ENCODE assay signal across 8 cellular contexts in the genomic region with DNA sequence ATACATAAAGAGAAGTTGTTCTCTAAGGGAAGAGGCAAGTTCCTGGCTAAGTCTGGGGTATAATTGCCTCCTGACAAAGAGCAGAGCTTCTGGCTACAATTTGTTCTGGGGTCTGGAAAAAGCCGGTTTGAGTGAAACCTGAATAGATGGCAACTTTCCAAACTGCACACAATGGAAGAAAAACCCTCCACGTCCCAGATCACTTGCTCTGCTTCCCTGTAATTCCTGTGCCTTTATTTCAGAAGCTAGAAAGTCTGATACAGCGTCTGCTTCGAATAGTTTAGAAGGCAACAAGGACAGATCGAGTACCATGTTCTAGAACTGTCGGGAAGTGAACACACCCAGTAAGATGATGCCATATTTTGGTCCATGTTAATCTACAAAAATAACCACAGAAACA. TPM values are rescaled to one million over a fixed set of nuclear protein-coding genes. Genes with fewer than 3 reads are reported as not detected.
DNase-seq lines count a peak whose midpoint lies in the region; TF ChIP-seq lines count a peak whose summit lies in the region.

No MANE protein-coding gene starts in this region.

- H3K4me3 ChIP-seq in fibroblast of mammary gland (ENCODE audit: control insufficient read depth, low read depth, low read length) (no peak overlapping the region), skeletal muscle tissue (ENCODE audit: low read length in 3 of 3) (no peak overlapping the region)

- peaks cover 0 to 6% (median 0%) of the 10 kb centered on the region in 3 donors for H3K36me3 ChIP-seq in skeletal muscle tissue (ENCODE audit: control insufficient read depth in 3 of 3, insufficient read depth in 3 of 3, low read length in 3 of 3)

- H3K27me3 ChIP-seq in skeletal muscle tissue (ENCODE audit: control insufficient read depth in 3 of 3, insufficient read depth in 3 of 3, low read length in 3 of 3): no peaks in the 10 kb centered on the region

- peak overlapping the region in 3 of 4 donors; percentile 35 to 93 (median 81) for H3K4me3 Mint-ChIP-seq in IgD-negative memory B cell

- in situ Hi-C loops in SK-MEL-5 (cut with HindIII; ENCODE audit: low pct_unique_long_range_greater_than_20kb, low sequenced_read_pairs): no loop called here

- DNase-seq in SK-MEL-5 (ENCODE audit: low read depth, low spot score) (peak; percentile 54), fibroblast of mammary gland (ENCODE audit: low read depth) (peak; percentile 35), NCI-H187 treated with DMSO at 0.1 percent for 48 hours (lab: John Stamatoyannopoulos, UW) (no peak), RPMI8226 (no peak), KG1 (lab: John Stamatoyannopoulos, UW) (no peak)
- DNase-seq in stimulated activated CD4-positive, alpha-beta T cell treated with anti-CD3 and anti-CD28 coated beads, Interleukin-2, amount 100 ng/mL, for 48 hours: no peak

- peak overlapping the region; percentile 96 for H3K27ac ChIP-seq in skeletal muscle tissue (ENCODE audit: low read depth, low read length)

- peaks cover 2% of the 10 kb centered on the region for H3K36me3 Mint-ChIP-seq in IgD-negative memory B cell

- no peak overlapping the region for H3K9ac ChIP-seq in skeletal muscle tissue (ENCODE audit: low read depth in 1 of 3, low read length in 3 of 3)

- H3K4me1 Mint-ChIP-seq in IgD-negative memory B cell: peaks cover 20 to 22% (median 22%) of the 10 kb centered on the region in 3 donors

- peaks cover 0 to 2% (median 0%) of the 10 kb centered on the region in 3 donors for H3K9me3 Mint-ChIP-seq in IgD-negative memory B cell

- no peaks in the 10 kb centered on the region for H3K27me3 Mint-ChIP-seq in IgD-negative memory B cell

- peak overlapping the region in 1 of 3 donors; percentile 88 for H3K27ac Mint-ChIP-seq in IgD-negative memory B cell

- H3K4me1 ChIP-seq in skeletal muscle tissue (ENCODE audit: control insufficient read depth in 3 of 3, insufficient read depth in 3 of 3, low read length in 3 of 3): peaks cover 16 to 37% (median 33%) of the 10 kb centered on the region in 3 donors

- no peaks in the 10 kb centered on the region for H3K9me3 ChIP-seq in skeletal muscle tissue (ENCODE audit: control insufficient read depth in 3 of 3, low read length in 3 of 3)

- no peak for TF ChIP-seq CTCF in fibroblast of mammary gland (conservative IDR thresholded peaks at IDR 0.05; ENCODE audit: control insufficient read depth, insufficient read depth, low read depth, low read length)

RNA-seq across cellular contexts. Expression of a gene that starts 1.6 kb away (rescaled TPM):
- polyA plus RNA-seq in IgD-negative memory B cell: 55.0 TPM
- total RNA-seq in SK-MEL-5 (2014; rRNA removed; shearing (Covaris generic)): 42.4 and 44.2 TPM in 2 replicates
- polyA plus RNA-seq in SK-MEL-5 (2015; cell fraction: cytosol; rRNA removed): 62.0 and 82.6 TPM in 2 replicates
- 21.0 and 21.3 TPM in 2 replicates for polyA plus RNA-seq in SK-MEL-5 (2015; cell fraction: nucleus; rRNA removed)
- total RNA-seq in skeletal muscle tissue: 69.9 TPM

RNA-seq across cellular contexts. Expression of a gene that starts 7.6 kb away (rescaled TPM):
- 7.4 TPM for polyA plus RNA-seq in IgD-negative memory B cell
- total RNA-seq in SK-MEL-5 (2014; rRNA removed; shearing (Covaris generic)): 7.7 and 8.7 TPM in 2 replicates
- polyA plus RNA-seq in SK-MEL-5 (2015; cell fraction: cytosol; rRNA removed): 11.5 and 15.9 TPM in 2 replicates
- 168 and 171 TPM in 2 replicates for polyA plus RNA-seq in SK-MEL-5 (2015; cell fraction: nucleus; rRNA removed)
- 4.2 TPM for total RNA-seq in skeletal muscle tissue

RNA-seq across cellular contexts. Expression of a gene that starts 34.5 kb away (rescaled TPM):
- polyA plus RNA-seq in IgD-negative memory B cell: 51.3 TPM
- total RNA-seq in SK-MEL-5 (2014; rRNA removed; shearing (Covaris generic)): 2.9 and 3.2 TPM in 2 replicates
- polyA plus RNA-seq in SK-MEL-5 (2015; cell fraction: cytosol; rRNA removed): 4.8 and 6.1 TPM in 2 replicates
- 39.5 TPM in 2 replicates for polyA plus RNA-seq in SK-MEL-5 (2015; cell fraction: nucleus; rRNA removed)
- 8.4 TPM for total RNA-seq in skeletal muscle tissue

RNA-seq across cellular contexts. Expression of a gene that starts 36.1 kb away (rescaled TPM):
- 1.1 TPM for polyA plus RNA-seq in IgD-negative memory B cell
- total RNA-seq in SK-MEL-5 (2014; rRNA removed; shearing (Covaris generic)): 0.74 and 1.6 TPM in 2 replicates
- polyA plus RNA-seq in SK-MEL-5 (2015; cell fraction: cytosol; rRNA removed): 0.49 and 1.2 TPM in 2 replicates
- 11.6 and 17.5 TPM in 2 replicates for polyA plus RNA-seq in SK-MEL-5 (2015; cell fraction: nucleus; rRNA removed)
- 2.1 TPM for total RNA-seq in skeletal muscle tissue

RNA-seq across cellular contexts. Expression of a gene that starts 41.1 kb away (rescaled TPM):
- polyA plus RNA-seq in IgD-negative memory B cell: 108 TPM
- total RNA-seq in SK-MEL-5 (2014; rRNA removed; shearing (Covaris generic)): 59.7 and 66.9 TPM in 2 replicates
- polyA plus RNA-seq in SK-MEL-5 (2015; cell fraction: cytosol; rRNA removed): 127 and 137 TPM in 2 replicates
- polyA plus RNA-seq in SK-MEL-5 (2015; cell fraction: nucleus; rRNA removed): 35.3 and 40.6 TPM in 2 replicates
- 18.8 TPM for total RNA-seq in skeletal muscle tissue

Comparison
In these comparisons a context has a peak if more than half of its experiments do, and no peak if none do; other contexts are left out.
1. DNase-seq: peak in SK-MEL-5 (single experiment) and fibroblast of mammary gland (single experiment); none in NCI-H187 treated with DMSO at 0.1 percent for 48 hours (single experiment), RPMI8226 (single experiment), KG1 (single experiment) and stimulated activated CD4-positive, alpha-beta T cell treated with anti-CD3 and anti-CD28 coated beads, Interleukin-2, amount 100 ng/mL, for 48 hours (0 of 2).